In genomic region chr6:92270365-92270764, GRCh38 we compare ENCODE assay signal across 4 cellular contexts.
TF ChIP-seq lines count a peak whose summit lies in the region.

No MANE protein-coding gene starts in this region.

TF ChIP-seq in HepG2, 621 proteins besides CTCF, POLR2A, EP300 and RAD21:
- TF ChIP-seq ZNF619 (CRISPR knock-in tag; IDR thresholded peaks at IDR 0.05) (no peak), NAIF1 (CRISPR knock-in tag; IDR thresholded peaks at IDR 0.05; ENCODE audit: borderline replicate concordance) (no peak), ZBTB1 (CRISPR knock-in tag; IDR thresholded peaks at IDR 0.05; ENCODE audit: borderline replicate concordance) (no peak), ZNF772 (CRISPR knock-in tag; IDR thresholded peaks at IDR 0.05) (no peak), POLR2AphosphoS5 (IDR thresholded peaks at IDR 0.05; ENCODE audit: low read depth, low read length) (no peak), NR0B2 (CRISPR knock-in tag; IDR thresholded peaks at IDR 0.05) (no peak), MAFK (conservative IDR thresholded peaks at IDR 0.05 in 1 of 2, IDR thresholded peaks at IDR 0.05 in 1 of 2; ENCODE audit: low read length in 2 of 2) (peak; percentile 75 to 83), HDAC6 (IDR thresholded peaks at IDR 0.05; ENCODE audit: low read depth, low read length) (no peak), MAFF (IDR thresholded peaks at IDR 0.05; ENCODE audit: low read depth, low read length) (peak; percentile 72), CENPT (CRISPR knock-in tag; IDR thresholded peaks at IDR 0.05; ENCODE audit: low read depth) (no peak), ZSCAN20 (CRISPR knock-in tag; IDR thresholded peaks at IDR 0.05; ENCODE audit: borderline replicate concordance) (no peak), ZNF570 (CRISPR knock-in tag; IDR thresholded peaks at IDR 0.05; ENCODE audit: borderline replicate concordance) (no peak), NR2F2 (IDR thresholded peaks at IDR 0.05; ENCODE audit: borderline replicate concordance, low read depth) (no peak)

TF ChIP-seq in A549, 52 proteins besides CTCF, POLR2A, EP300 and RAD21:
- peak; percentile 50 for TF ChIP-seq MAFK (IDR thresholded peaks at IDR 0.05; ENCODE audit: partially characterized antibody)
- no peak for TF ChIP-seq NPAS2 (CRISPR knock-in tag; IDR thresholded peaks at IDR 0.05; ENCODE audit: borderline replicate concordance)
- TF ChIP-seq RFX5 (IDR thresholded peaks at IDR 0.05): no peak
- no peak for TF ChIP-seq FOXS1 (CRISPR knock-in tag; IDR thresholded peaks at IDR 0.05)
- TF ChIP-seq HOXB13 (CRISPR knock-in tag; IDR thresholded peaks at IDR 0.05; ENCODE audit: low read depth): no peak
- TF ChIP-seq MAX (IDR thresholded peaks at IDR 0.05): no peak
- TF ChIP-seq JUNB (IDR thresholded peaks at IDR 0.05): no peak
TF ChIP-seq in A549: peak in this region for 1.

TF ChIP-seq in IMR-90, 13 proteins besides CTCF, POLR2A, EP300 and RAD21:
- TF ChIP-seq MAFK (IDR thresholded peaks at IDR 0.05; ENCODE audit: low read depth, low read length) (peak; percentile 65), NFE2L2 (IDR thresholded peaks at IDR 0.05; ENCODE audit: low read depth, low read length) (no peak), MXI1 (IDR thresholded peaks at IDR 0.05; ENCODE audit: borderline replicate concordance, low read depth, low read length) (no peak), RCOR1 (IDR thresholded peaks at IDR 0.05; ENCODE audit: insufficient replicate concordance, low read length) (no peak), BHLHE40 (IDR thresholded peaks at IDR 0.05; ENCODE audit: low read depth, low read length) (no peak), CHD1 (IDR thresholded peaks at IDR 0.05; ENCODE audit: low read depth, low read length) (no peak), FOS (IDR thresholded peaks at IDR 0.05; ENCODE audit: low read depth, low read length) (no peak)
TF ChIP-seq in IMR-90: peak in this region for 1.

TF ChIP-seq in K562, 482 proteins besides CTCF, POLR2A, EP300 and RAD21:
- TF ChIP-seq SNIP1 (IDR thresholded peaks at IDR 0.05; ENCODE audit: low read depth) (no peak), ZNF3 (CRISPR knock-in tag; IDR thresholded peaks at IDR 0.05) (no peak), CEBPZ (IDR thresholded peaks at IDR 0.05; ENCODE audit: borderline replicate concordance, low read depth, low read length) (no peak), RBM15 (IDR thresholded peaks at IDR 0.05; ENCODE audit: insufficient read depth, low read length) (no peak), ZBTB8A (IDR thresholded peaks at IDR 0.05; ENCODE audit: partially characterized antibody) (no peak), ZNF707 (CRISPR knock-in tag; conservative IDR thresholded peaks at IDR 0.05) (no peak), SRSF7 (optimal IDR thresholded peaks at IDR 0.05; ENCODE audit: low read depth, low read length) (no peak), NELFE (IDR thresholded peaks at IDR 0.05; ENCODE audit: insufficient read depth, insufficient read length) (no peak), NFE2 (IDR thresholded peaks at IDR 0.05; ENCODE audit: low read depth) (no peak), AFF1 (IDR thresholded peaks at IDR 0.05; ENCODE audit: low read depth in 1 of 2, partially characterized antibody in 2 of 2) (no peak), THRA (IDR thresholded peaks at IDR 0.05) (no peak), RFX1 (IDR thresholded peaks at IDR 0.05) (no peak), FOXJ3 (CRISPR knock-in tag; IDR thresholded peaks at IDR 0.05) (no peak), BDP1 (IDR thresholded peaks at IDR 0.05; ENCODE audit: insufficient read depth, insufficient read length) (no peak), CBX5 (IDR thresholded peaks at IDR 0.05; ENCODE audit: borderline replicate concordance, low read depth) (no peak), ZKSCAN8 (CRISPR knock-in tag; IDR thresholded peaks at IDR 0.05) (no peak), EZH2 (IDR thresholded peaks at IDR 0.05; ENCODE audit: borderline replicate concordance, low read depth, low read length) (no peak), ZNF316 (IDR thresholded peaks at IDR 0.05) (peak; percentile 31; the same call in 1 of the 2 replicates), MAFG (tag; conservative IDR thresholded peaks at IDR 0.05) (peak; percentile 30; the same call in 1 of the 2 replicates), MAFF (IDR thresholded peaks at IDR 0.05; ENCODE audit: low read length) (peak; percentile 21; the same call in 1 of the 2 replicates), GABPA (tag; conservative IDR thresholded peaks at IDR 0.05; ENCODE audit: low read depth) (no peak), ZNF263 (CRISPR knock-in tag; IDR thresholded peaks at IDR 0.05; ENCODE audit: borderline replicate concordance) (no peak), SOX6 (IDR thresholded peaks at IDR 0.05) (no peak)
